In the genomic region with DNA sequence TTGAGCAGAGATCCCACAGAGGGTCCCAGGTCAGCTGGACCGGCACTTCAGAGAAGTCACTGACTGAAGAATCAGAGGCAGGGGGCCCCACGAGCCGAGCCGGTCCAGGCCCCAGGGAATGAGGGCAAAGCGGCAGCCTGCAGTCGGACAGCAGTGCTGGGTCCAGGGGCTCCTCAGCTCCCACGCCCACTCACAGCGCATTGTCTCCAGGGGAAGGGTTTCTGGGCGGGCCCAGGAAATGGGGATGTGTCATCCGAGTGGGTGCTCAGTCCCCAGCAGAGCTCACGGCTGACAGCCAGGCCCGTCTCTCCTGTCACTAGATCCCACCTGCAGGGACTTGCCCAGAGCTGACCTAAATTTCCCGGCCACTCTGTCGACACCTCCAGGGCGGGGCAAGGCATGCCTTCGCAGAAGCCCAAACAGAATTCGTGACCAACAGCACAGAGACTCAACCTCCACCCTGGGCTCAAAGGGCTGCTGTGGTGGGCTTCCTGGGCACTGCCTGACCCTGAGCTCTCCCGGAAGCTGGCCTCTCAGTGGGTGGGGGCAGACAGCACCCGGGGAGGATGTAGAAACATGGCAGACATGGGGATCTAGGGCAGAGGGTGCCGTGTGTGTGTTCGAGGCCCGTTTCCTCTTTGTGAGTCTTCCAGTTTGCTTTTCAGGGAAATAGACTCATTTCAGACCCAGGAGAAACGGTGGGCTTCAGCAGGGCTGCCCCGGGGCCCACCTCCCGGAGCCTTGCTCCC, we compare ENCODE assay signal across 8 cellular contexts. TPM values are rescaled to one million over a fixed set of nuclear protein-coding genes. Genes with fewer than 3 reads are reported as not detected.
A peak's percentile ranks its signal among the peaks of the same experiment; 100 is the strongest.
DNase-seq lines count a peak whose midpoint lies in the region; ATAC-seq and TF ChIP-seq lines count a peak whose summit lies in the region.

No MANE protein-coding gene starts in this region.

- peak overlapping the region; percentile 0 to 27 for H3K9ac ChIP-seq in colonic mucosa (ENCODE audit: low read depth in 2 of 2, low read length in 2 of 2)
- H3K9ac ChIP-seq in skeletal muscle satellite cell (ENCODE audit: low read depth, low read length): peak overlapping the region; percentile 41

- POLR2A ChIA-PET in OCI-LY7 (lab: Charles Lee): no interaction called here

- in situ Hi-C loops in G401 (cut with HindIII; ENCODE audit: low sequenced_read_pairs): loop anchor here (25.0 kb wide), 1 partner anchor 161 kb away; a partner anchor contains a TSS

- H2AFZ ChIP-seq in OCI-LY7 (ENCODE audit: low read length): no peak overlapping the region

- H3K79me2 ChIP-seq in OCI-LY7 (ENCODE audit: insufficient read depth, low read depth, low read length): no peaks in the 10 kb centered on the region

- H3K27ac ChIP-seq in colonic mucosa: no peak overlapping the region
- no peak overlapping the region for H3K27ac ChIP-seq in OCI-LY7 (ENCODE audit: low read depth, low read length, poor library complexity, severe bottlenecking)

- no TSS peak for BruUV-seq in OCI-LY7 (replicated peaks; lab: Mats Ljungman, UMichigan)

- H3K4me2 ChIP-seq in skeletal muscle satellite cell (ENCODE audit: low read length) (peak overlapping the region; percentile 66), OCI-LY7 (ENCODE audit: low read length) (no peak overlapping the region)

- no peaks in the 10 kb centered on the region for H3K9me2 ChIP-seq in OCI-LY7 (ENCODE audit: insufficient read depth, low read length)

- H3K36me3 ChIP-seq in colonic mucosa: no peaks in the 10 kb centered on the region
- H3K36me3 ChIP-seq in skeletal muscle satellite cell (ENCODE audit: insufficient read depth, low read length): no peaks in the 10 kb centered on the region
- H3K36me3 ChIP-seq in OCI-LY7 (ENCODE audit: insufficient read depth, low read length): no peaks in the 10 kb centered on the region

- H4K20me1 ChIP-seq in OCI-LY7 (ENCODE audit: insufficient read depth, low read length): no peaks in the 10 kb centered on the region

- DNase-seq in GM12864 (ENCODE audit: low read depth): peak; percentile 34
- no peak for DNase-seq in colonic mucosa
- DNase-seq in KG1 (lab: John Stamatoyannopoulos, UW): no peak
- no peak for DNase-seq in G401 (ENCODE audit: low spot score)
- DNase-seq in GM10266 (ENCODE audit: extremely low spot score): no peak
- no peak for DNase-seq in OCI-LY7 (ENCODE audit: low spot score)

- CTCF ChIA-PET in OCI-LY7 (lab: Charles Lee; ENCODE audit: unreplicated experiment): no interaction called here

- H3K4me1 ChIP-seq in colonic mucosa: peaks cover 19% of the 10 kb centered on the region
- H3K4me1 ChIP-seq in skeletal muscle satellite cell (ENCODE audit: control insufficient read depth, insufficient read depth, low read length): peaks cover 47% of the 10 kb centered on the region
- H3K4me1 ChIP-seq in OCI-LY7 (ENCODE audit: insufficient read depth, low read length, poor library complexity, severe bottlenecking): peaks cover 7% of the 10 kb centered on the region

- TF ChIP-seq CTCF in GM12864 (IDR thresholded peaks at IDR 0.05; ENCODE audit: low read depth, low read length, missing control alignments) (no peak), colonic mucosa (IDR thresholded peaks at IDR 0.05) (no peak), GM10266 (IDR thresholded peaks at IDR 0.05; ENCODE audit: control insufficient read depth, insufficient read depth, low read depth, missing control alignments) (no peak), OCI-LY7 (conservative IDR thresholded peaks at IDR 0.05; ENCODE audit: low read length) (no peak)

- H3K9me3 ChIP-seq in colonic mucosa (no peaks in the 10 kb centered on the region), skeletal muscle satellite cell (replicated peaks; ENCODE audit: low read length) (no peaks in the 10 kb centered on the region), OCI-LY7 (ENCODE audit: low read length) (no peaks in the 10 kb centered on the region)

- H3K27me3 ChIP-seq in colonic mucosa (no peaks in the 10 kb centered on the region), skeletal muscle satellite cell (ENCODE audit: control insufficient read depth, insufficient read depth, low read length) (no peaks in the 10 kb centered on the region)

- intact Hi-C loops in colonic mucosa (cut with DNase I) (no loop called here), OCI-LY7 (cut with micrococcal nuclease; ENCODE audit: unreplicated experiment) (no loop called here)

- ATAC-seq in SK-N-SH treated with all-trans-retinoic acid at 6 μM for 48 hours: peak; percentile 5

- H3K4me3 ChIP-seq in GM12864 (ENCODE audit: low read depth, low read length) (no peak overlapping the region), colonic mucosa (no peak overlapping the region), skeletal muscle satellite cell (ENCODE audit: low read length) (peak overlapping the region; percentile 21), OCI-LY7 (ENCODE audit: low read depth, low read length, poor library complexity, severe bottlenecking) (no peak overlapping the region)

TF ChIP-seq in SK-N-SH treated with all-trans-retinoic acid at 6 μM for 48 hours, 23 proteins besides CTCF, POLR2A, EP300 and RAD21:
- TF ChIP-seq OSR1 (CRISPR knock-in tag; IDR thresholded peaks at IDR 0.05) (no peak), TCF4 (CRISPR knock-in tag; IDR thresholded peaks at IDR 0.05; ENCODE audit: borderline replicate concordance) (no peak), ZFP3 (CRISPR knock-in tag; IDR thresholded peaks at IDR 0.05) (no peak), ZNF565 (CRISPR knock-in tag; conservative IDR thresholded peaks at IDR 0.05; ENCODE audit: low read depth) (no peak), SNAI2 (CRISPR knock-in tag; IDR thresholded peaks at IDR 0.05) (no peak), CSDC2 (CRISPR knock-in tag; IDR thresholded peaks at IDR 0.05) (no peak), ZC3H10 (CRISPR knock-in tag; IDR thresholded peaks at IDR 0.05) (no peak), ZNF70 (CRISPR knock-in tag; IDR thresholded peaks at IDR 0.05) (no peak), GLIS3 (CRISPR knock-in tag; IDR thresholded peaks at IDR 0.05) (no peak), ARNTL (CRISPR knock-in tag; IDR thresholded peaks at IDR 0.05; ENCODE audit: borderline replicate concordance, low read depth) (no peak), PPARA (CRISPR knock-in tag; IDR thresholded peaks at IDR 0.05; ENCODE audit: borderline replicate concordance) (no peak)
- TF ChIP-seq, protein P1, sequence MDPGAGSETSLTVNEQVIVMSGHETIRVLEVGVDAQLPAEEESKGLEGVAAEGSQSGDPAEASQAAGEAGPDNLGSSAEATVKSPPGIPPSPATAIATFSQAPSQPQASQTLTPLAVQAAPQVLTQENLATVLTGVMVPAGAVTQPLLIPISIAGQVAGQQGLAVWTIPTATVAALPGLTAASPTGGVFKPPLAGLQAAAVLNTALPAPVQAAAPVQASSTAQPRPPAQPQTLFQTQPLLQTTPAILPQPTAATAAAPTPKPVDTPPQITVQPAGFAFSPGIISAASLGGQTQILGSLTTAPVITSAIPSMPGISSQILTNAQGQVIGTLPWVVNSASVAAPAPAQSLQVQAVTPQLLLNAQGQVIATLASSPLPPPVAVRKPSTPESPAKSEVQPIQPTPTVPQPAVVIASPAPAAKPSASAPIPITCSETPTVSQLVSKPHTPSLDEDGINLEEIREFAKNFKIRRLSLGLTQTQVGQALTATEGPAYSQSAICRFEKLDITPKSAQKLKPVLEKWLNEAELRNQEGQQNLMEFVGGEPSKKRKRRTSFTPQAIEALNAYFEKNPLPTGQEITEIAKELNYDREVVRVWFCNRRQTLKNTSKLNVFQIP (CRISPR knock-in tag; IDR thresholded peaks at IDR 0.05; ENCODE audit: borderline replicate concordance, low read depth): no peak
- TF ChIP-seq, protein P2, sequence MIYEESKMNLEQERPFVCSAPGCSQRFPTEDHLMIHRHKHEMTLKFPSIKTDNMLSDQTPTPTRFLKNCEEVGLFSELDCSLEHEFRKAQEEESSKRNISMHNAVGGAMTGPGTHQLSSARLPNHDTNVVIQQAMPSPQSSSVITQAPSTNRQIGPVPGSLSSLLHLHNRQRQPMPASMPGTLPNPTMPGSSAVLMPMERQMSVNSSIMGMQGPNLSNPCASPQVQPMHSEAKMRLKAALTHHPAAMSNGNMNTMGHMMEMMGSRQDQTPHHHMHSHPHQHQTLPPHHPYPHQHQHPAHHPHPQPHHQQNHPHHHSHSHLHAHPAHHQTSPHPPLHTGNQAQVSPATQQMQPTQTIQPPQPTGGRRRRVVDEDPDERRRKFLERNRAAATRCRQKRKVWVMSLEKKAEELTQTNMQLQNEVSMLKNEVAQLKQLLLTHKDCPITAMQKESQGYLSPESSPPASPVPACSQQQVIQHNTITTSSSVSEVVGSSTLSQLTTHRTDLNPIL (CRISPR knock-in tag; IDR thresholded peaks at IDR 0.05; ENCODE audit: low read depth): no peak
- TF ChIP-seq, protein P3, sequence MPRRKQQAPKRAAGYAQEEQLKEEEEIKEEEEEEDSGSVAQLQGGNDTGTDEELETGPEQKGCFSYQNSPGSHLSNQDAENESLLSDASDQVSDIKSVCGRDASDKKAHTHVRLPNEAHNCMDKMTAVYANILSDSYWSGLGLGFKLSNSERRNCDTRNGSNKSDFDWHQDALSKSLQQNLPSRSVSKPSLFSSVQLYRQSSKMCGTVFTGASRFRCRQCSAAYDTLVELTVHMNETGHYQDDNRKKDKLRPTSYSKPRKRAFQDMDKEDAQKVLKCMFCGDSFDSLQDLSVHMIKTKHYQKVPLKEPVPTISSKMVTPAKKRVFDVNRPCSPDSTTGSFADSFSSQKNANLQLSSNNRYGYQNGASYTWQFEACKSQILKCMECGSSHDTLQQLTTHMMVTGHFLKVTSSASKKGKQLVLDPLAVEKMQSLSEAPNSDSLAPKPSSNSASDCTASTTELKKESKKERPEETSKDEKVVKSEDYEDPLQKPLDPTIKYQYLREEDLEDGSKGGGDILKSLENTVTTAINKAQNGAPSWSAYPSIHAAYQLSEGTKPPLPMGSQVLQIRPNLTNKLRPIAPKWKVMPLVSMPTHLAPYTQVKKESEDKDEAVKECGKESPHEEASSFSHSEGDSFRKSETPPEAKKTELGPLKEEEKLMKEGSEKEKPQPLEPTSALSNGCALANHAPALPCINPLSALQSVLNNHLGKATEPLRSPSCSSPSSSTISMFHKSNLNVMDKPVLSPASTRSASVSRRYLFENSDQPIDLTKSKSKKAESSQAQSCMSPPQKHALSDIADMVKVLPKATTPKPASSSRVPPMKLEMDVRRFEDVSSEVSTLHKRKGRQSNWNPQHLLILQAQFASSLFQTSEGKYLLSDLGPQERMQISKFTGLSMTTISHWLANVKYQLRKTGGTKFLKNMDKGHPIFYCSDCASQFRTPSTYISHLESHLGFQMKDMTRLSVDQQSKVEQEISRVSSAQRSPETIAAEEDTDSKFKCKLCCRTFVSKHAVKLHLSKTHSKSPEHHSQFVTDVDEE (CRISPR knock-in tag; IDR thresholded peaks at IDR 0.05): no peak

RNA-seq across cellular contexts. Expression of a gene that starts 42.1 kb away (rescaled TPM):
- total RNA-seq in colonic mucosa (10 to 100 TPM in 1 of 2 donors, 1 to 10 TPM in 1; 8.8 to 13.0 TPM), OCI-LY7 (2022) (35.3 and 39.6 TPM in 2 replicates)
- 20.8 and 37.3 TPM in 2 replicates for total RNA-seq in skeletal muscle satellite cell (2012; rRNA removed)
- 56.1 and 70.7 TPM in 2 replicates for total RNA-seq in G401 (2014; rRNA removed; shearing (Covaris generic))
- total RNA-seq in OCI-LY7 (2014; rRNA removed; shearing (Covaris generic)): 25.1 and 31.1 TPM in 2 replicates
